Comparison of ENCODE assay signal across 18 cellular contexts in the genomic region with DNA sequence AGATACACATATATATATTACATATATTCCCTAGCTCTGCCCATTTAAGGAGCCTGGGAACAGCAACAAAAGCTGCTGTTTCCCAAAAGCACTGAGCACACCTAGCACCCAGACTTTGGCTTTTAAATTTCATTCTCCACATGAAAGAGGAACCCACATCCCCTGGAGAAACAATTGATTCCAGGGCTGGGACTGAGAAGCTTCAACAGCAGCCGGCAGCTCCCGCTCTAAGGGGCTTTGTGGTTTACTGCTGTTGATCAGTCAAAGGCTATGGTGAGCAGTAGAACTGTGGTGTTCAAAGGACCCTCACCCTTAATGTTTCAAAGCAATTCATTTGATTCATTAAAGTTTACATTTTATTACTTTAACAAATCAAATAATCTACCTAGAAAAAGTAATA.
DNase-seq lines count a peak whose midpoint lies in the region; ATAC-seq and TF ChIP-seq lines count a peak whose summit lies in the region.
"Had no signal": no experiment of that assay in that cellular context is flagged by ENCODE, and none has a peak within 500 bp of the region (broad histone marks: within the 10 kb centered on the region; RNA-seq: fewer than 3 reads in every experiment).

No MANE protein-coding gene starts in this region.

- H3K4me3 Mint-ChIP-seq in Caco-2 (ENCODE audit: unreplicated experiment) = no peak overlapping the region
- no peak overlapping the region for H3K4me3 Mint-ChIP-seq in naive thymus-derived CD8-positive, alpha-beta T cell
- H3K4me3 Mint-ChIP-seq: CD4-positive, alpha-beta T cell; HFFc6; IgD-negative memory B cell had no signal

- H3K9me3 ChIP-seq in DND-41 (ENCODE audit: insufficient read depth, low read length, severe bottlenecking) (no peaks in the 10 kb centered on the region), HUES48 (ENCODE audit: control insufficient read depth, insufficient read depth, low read length) (no peaks in the 10 kb centered on the region), iPS-20b (ENCODE audit: insufficient read depth, low read depth, low read length) (no peaks in the 10 kb centered on the region), Caco-2 (no peaks in the 10 kb centered on the region)
- H3K9me3 ChIP-seq: BE2C, HAP-1 had no signal

- H4K20me1 ChIP-seq in DND-41 (ENCODE audit: insufficient read depth, low read length) = no peaks in the 10 kb centered on the region

- no peak overlapping the region for H3K27ac Mint-ChIP-seq in Caco-2 (ENCODE audit: unreplicated experiment)
- no peak overlapping the region for H3K27ac Mint-ChIP-seq in naive thymus-derived CD8-positive, alpha-beta T cell
- H3K27ac Mint-ChIP-seq: CD4-positive, alpha-beta T cell; HFFc6; IgD-negative memory B cell had no signal

- TF ChIP-seq CTCF in DND-41 (IDR thresholded peaks at IDR 0.05; ENCODE audit: borderline replicate concordance, extremely low read depth, low read length, poor library complexity, severe bottlenecking) = no peak
- no peak for TF ChIP-seq CTCF in Caco-2 (IDR thresholded peaks at IDR 0.05; ENCODE audit: insufficient read depth in 1 of 2, low read depth in 1 of 2, low read length in 1 of 2, severe bottlenecking in 1 of 2, unreplicated experiment in 1 of 2)

- H3K27me3 ChIP-seq in DND-41 (ENCODE audit: insufficient read depth, low read length, poor library complexity) (no peaks in the 10 kb centered on the region), HUES48 (ENCODE audit: control insufficient read depth, insufficient read depth, low read length) (no peaks in the 10 kb centered on the region), iPS-20b (ENCODE audit: insufficient read depth, low read length) (no peaks in the 10 kb centered on the region), Caco-2 (replicated peaks; ENCODE audit: control insufficient read depth, insufficient read depth, low read length) (no peaks in the 10 kb centered on the region)
- H3K27me3 ChIP-seq: BE2C had no signal

- peaks cover 7% of the 10 kb centered on the region for H3K27me3 Mint-ChIP-seq in Caco-2 (ENCODE audit: insufficient read depth, unreplicated experiment)
- H3K27me3 Mint-ChIP-seq in naive thymus-derived CD8-positive, alpha-beta T cell = peaks cover 17 to 42% (median 28%) of the 10 kb centered on the region in 5 donors
- H3K27me3 Mint-ChIP-seq: CD4-positive, alpha-beta T cell had no signal

- H3K36me3 Mint-ChIP-seq in Caco-2 (ENCODE audit: insufficient read depth, unreplicated experiment) = no peaks in the 10 kb centered on the region
- no peaks in the 10 kb centered on the region for H3K36me3 Mint-ChIP-seq in naive thymus-derived CD8-positive, alpha-beta T cell
- H3K36me3 Mint-ChIP-seq: IgD-negative memory B cell had no signal

- H3K4me1 Mint-ChIP-seq in Caco-2 (ENCODE audit: low read depth, unreplicated experiment) = no peaks in the 10 kb centered on the region
- H3K4me1 Mint-ChIP-seq in naive thymus-derived CD8-positive, alpha-beta T cell = peaks cover 0 to 3% (median 1%) of the 10 kb centered on the region in 4 donors

- ATAC-seq in DND-41 (ENCODE audit: insufficient read depth, low read depth) = peak; percentile 72
- ATAC-seq in naive thymus-derived CD8-positive, alpha-beta T cell = no peak

- BruUV-seq in Caco-2 (replicated peaks; lab: Mats Ljungman, UMichigan) = no TSS peak

- H3K27ac ChIP-seq in DND-41 (ENCODE audit: low read length) (no peak overlapping the region), HUES48 (ENCODE audit: low read depth, low read length) (peak overlapping the region; percentile 21), iPS-20b (ENCODE audit: low read length) (peak overlapping the region; percentile 99)
- H3K27ac ChIP-seq: C4-2B, HL-60 had no signal

- H3K4me3 ChIP-seq in DND-41 (ENCODE audit: low read depth in 1 of 2, low read length in 2 of 2) (no peak overlapping the region), HUES48 (ENCODE audit: low read depth, low read length) (no peak overlapping the region), iPS-20b (ENCODE audit: low read length) (peak overlapping the region; percentile 52; the same call in 1 of the 2 replicates), Caco-2 (ENCODE audit: low read depth, low read length) (no peak overlapping the region)
- H3K4me3 ChIP-seq: GM12878, HAP-1 had no signal

- peak; percentile 32 for DNase-seq in DND-41
- peak; percentile 2 for DNase-seq in MV-4-11 (lab: John Stamatoyannopoulos, UW)
- no peak for DNase-seq in Caco-2
- no peak for DNase-seq in naive thymus-derived CD8-positive, alpha-beta T cell
- no peak for DNase-seq in AG20443 (ENCODE audit: low spot score)
- DNase-seq: DMS79, GF-D8, HFFc6, KG1 had no signal

- H3K4me1 ChIP-seq in DND-41 (ENCODE audit: insufficient read depth, low read length) (no peaks in the 10 kb centered on the region), HUES48 (ENCODE audit: control insufficient read depth, insufficient read depth, low read length) (peaks cover 18% of the 10 kb centered on the region), iPS-20b (ENCODE audit: insufficient read depth, low read length) (peaks cover 24% of the 10 kb centered on the region; the same call in 1 of the 2 replicates), Caco-2 (no peaks in the 10 kb centered on the region)
- H3K4me1 ChIP-seq: HAP-1 had no signal

- POLR2A ChIA-PET in Caco-2 (lab: Charles Lee) = no interaction called here
- POLR2A ChIA-PET in naive thymus-derived CD8-positive, alpha-beta T cell (lab: Charles Lee) = no interaction called here

- intact Hi-C loops in Caco-2 (cut with micrococcal nuclease; ENCODE audit: unreplicated experiment) = loop anchor here (2.0 kb wide), 1 partner anchor 53 kb away; no protein-coding TSS in a partner anchor

- no peak overlapping the region for H3K4me2 ChIP-seq in DND-41 (ENCODE audit: insufficient read depth, low read length)

- no peak overlapping the region for H2AFZ ChIP-seq in DND-41 (ENCODE audit: low read depth, low read length)

- CTCF ChIA-PET in Caco-2 (lab: Charles Lee) = interaction anchor here (0.8 kb wide), 1 partner anchor 49 kb away, joined by 3 read pairs; no protein-coding TSS in a partner anchor

- H3K36me3 ChIP-seq in DND-41 (ENCODE audit: insufficient read depth, low read length) = no peaks in the 10 kb centered on the region
- H3K36me3 ChIP-seq in HUES48 (ENCODE audit: control insufficient read depth, insufficient read depth, low read length) = no peaks in the 10 kb centered on the region
- no peaks in the 10 kb centered on the region for H3K36me3 ChIP-seq in iPS-20b (ENCODE audit: insufficient read depth, low read depth, low read length)
- H3K36me3 ChIP-seq in Caco-2 (ENCODE audit: control insufficient read depth, insufficient read depth, low read length) = no peaks in the 10 kb centered on the region
- H3K36me3 ChIP-seq: BE2C, HAP-1 had no signal

- H3K9ac ChIP-seq in DND-41 (ENCODE audit: low read depth, low read length) (no peak overlapping the region), HUES48 (ENCODE audit: low read depth, low read length) (no peak overlapping the region), iPS-20b (ENCODE audit: low read depth, low read length) (peak overlapping the region; percentile 63; the same call in 1 of the 2 replicates)

- no peaks in the 10 kb centered on the region for H3K9me3 Mint-ChIP-seq in Caco-2 (ENCODE audit: unreplicated experiment)
- peaks cover 0 to 3% (median 0%) of the 10 kb centered on the region in 9 donors for H3K9me3 Mint-ChIP-seq in naive thymus-derived CD8-positive, alpha-beta T cell
- H3K9me3 Mint-ChIP-seq: HFFc6, IgD-negative memory B cell had no signal

- no peaks in the 10 kb centered on the region for H3K79me2 ChIP-seq in DND-41 (ENCODE audit: insufficient read depth, low read length)

Comparison
In these comparisons a context has a peak if more than half of its experiments do, and no peak if none do; other contexts are left out.
1. DNase-seq: peak in DND-41 (single experiment) and MV-4-11 (single experiment); none in Caco-2 (0 of 2), naive thymus-derived CD8-positive, alpha-beta T cell (0 of 10) and AG20443 (single experiment).